14 cellular contexts compared by ENCODE assay signal in genomic region chr14:99754141-99755067, GRCh38. TPM values are rescaled to one million over a fixed set of nuclear protein-coding genes. Genes with fewer than 3 reads are reported as not detected.
A peak's percentile ranks its signal among the peaks of the same experiment; 100 is the strongest.
DNase-seq lines count a peak whose midpoint lies in the region; ATAC-seq, FAIRE-seq and TF ChIP-seq lines count a peak whose summit lies in the region.
"Had no signal": no experiment of that assay in that cellular context is flagged by ENCODE, and none has a peak within 500 bp of the region (broad histone marks: within the 10 kb centered on the region; RNA-seq: fewer than 3 reads in every experiment).

No MANE protein-coding gene starts in this region.

- H3K36me3 ChIP-seq in heart left ventricle: no peaks in the 10 kb centered on the region
- H3K36me3 ChIP-seq in transverse colon: no peaks in the 10 kb centered on the region
- H3K36me3 ChIP-seq in MM.1S (replicated peaks; ENCODE audit: insufficient read depth, low read length): no peaks in the 10 kb centered on the region
- H3K36me3 ChIP-seq: Peyer's patch had no signal

- POLR2A ChIA-PET in RWPE1 (lab: Yijun Ruan, JAX; ENCODE audit: low non-redundant PET): no interaction called here

- no peak for FAIRE-seq in GM12891 (lab: Jason Lieb, UNC)

- in situ Hi-C loops in transverse colon (cut with MboI; ENCODE audit: low pct_ligation_motif_present in 1 of 4, low pct_unique_long_range_greater_than_20kb in 1 of 4, low sequenced_read_pairs in 3 of 4): no loop called here

- H3K27me3 ChIP-seq in right cardiac atrium (ENCODE audit: control insufficient read depth, insufficient read depth) (no peaks in the 10 kb centered on the region), heart left ventricle (no peaks in the 10 kb centered on the region), transverse colon (peaks cover 7% of the 10 kb centered on the region), MM.1S (replicated peaks; ENCODE audit: insufficient read depth, low read length) (peaks cover 12% of the 10 kb centered on the region)
- H3K27me3 ChIP-seq: Peyer's patch had no signal

- CTCF ChIA-PET in RWPE1 (lab: Yijun Ruan, JAX): interaction anchor here (2.1 kb wide), 1 partner anchor 24 kb away, joined by 13 read pairs; no protein-coding TSS in a partner anchor

- DNase-seq in right cardiac atrium (peak in 2 of 3 donors; percentile 42 to 55), heart left ventricle (no peak), RWPE1 (ENCODE audit: low spot score) (peak; percentile 45), fibroblast of pulmonary artery (ENCODE audit: low read depth) (peak; percentile 40), transverse colon (no peak), GM12891 (ENCODE audit: insufficient read length, low spot score) (no peak), MM.1S (no peak)
- DNase-seq: activated CD4-positive, alpha-beta T cell treated with anti-CD3 and anti-CD28 coated beads, Interleukin-2, amount 10 ng/mL, durations not matched to agents 24 days and 14 days; Calu3; NCI-H1092 treated with DMSO at 0.1 percent for 48 hours; stimulated activated CD8-positive, alpha-beta memory T cell treated with anti-CD3 and anti-CD28 coated beads, Interleukin-4, amount 100 ng/mL, for 48 hours had no signal

- H3K4me2 ChIP-seq in MM.1S (ENCODE audit: low read depth, low read length): no peak overlapping the region

- H2AFZ ChIP-seq in MM.1S (ENCODE audit: low read length): no peak overlapping the region

- H3F3A ChIP-seq in MM.1S (ENCODE audit: insufficient read depth, low read length): no peaks in the 10 kb centered on the region

- TF ChIP-seq POLR2A in heart left ventricle (IDR thresholded peaks at IDR 0.05) (no peak), transverse colon (IDR thresholded peaks at IDR 0.05) (no peak), GM12891 (IDR thresholded peaks at IDR 0.05; ENCODE audit: low read depth, low read length) (no peak)

- no peak overlapping the region for H3K9ac ChIP-seq in MM.1S (ENCODE audit: low read length)

- no peak for TF ChIP-seq CTCF in heart left ventricle (IDR thresholded peaks at IDR 0.05)
- TF ChIP-seq CTCF in RWPE1 (conservative IDR thresholded peaks at IDR 0.05; ENCODE audit: low read depth): no peak
- no peak for TF ChIP-seq CTCF in fibroblast of pulmonary artery (IDR thresholded peaks at IDR 0.05; ENCODE audit: low read length, missing control alignments)
- TF ChIP-seq CTCF in transverse colon (IDR thresholded peaks at IDR 0.05): no peak
- TF ChIP-seq CTCF in MM.1S (IDR thresholded peaks at IDR 0.05; ENCODE audit: low read length): no peak

- no peak for TF ChIP-seq EP300 in transverse colon (IDR thresholded peaks at IDR 0.05; ENCODE audit: low read depth)

- H3K79me2 ChIP-seq in MM.1S (ENCODE audit: low read length): no peaks in the 10 kb centered on the region

- 77% methylated on average over 24 of the region's 24 CpGs for WGBS in right cardiac atrium
- WGBS in heart left ventricle, 4 donors: 82 to 87% (median 84%) methylated on average over 16 to 24 of the region's 24 CpGs
- WGBS in transverse colon (ENCODE audit: low coverage in 1 of 2), 2 donors: 39 to 70% methylated on average over 2 to 24 of the region's 24 CpGs

- H3K9me3 ChIP-seq in right cardiac atrium (ENCODE audit: control insufficient read depth, low read length) (no peaks in the 10 kb centered on the region), heart left ventricle (no peaks in the 10 kb centered on the region), transverse colon (no peaks in the 10 kb centered on the region), MM.1S (replicated peaks; ENCODE audit: insufficient read depth, low read length) (no peaks in the 10 kb centered on the region)
- H3K9me3 ChIP-seq: Peyer's patch had no signal

- ATAC-seq in right cardiac atrium (no peak), heart left ventricle (no peak), GM18519 (IDR thresholded peaks at IDR 0.05; ENCODE audit: low FRiP score, unreplicated experiment) (no peak)
- ATAC-seq: left lobe of liver had no signal

- H3K4me3 ChIP-seq in right cardiac atrium (ENCODE audit: low read length) (no peak overlapping the region), heart left ventricle (no peak overlapping the region), fibroblast of pulmonary artery (replicated peaks; ENCODE audit: low read depth, low read length) (no peak overlapping the region), transverse colon (no peak overlapping the region), MM.1S (ENCODE audit: low read length) (no peak overlapping the region)
- H3K4me3 ChIP-seq: Peyer's patch had no signal

- H3K4me1 ChIP-seq in right cardiac atrium (ENCODE audit: control insufficient read depth, insufficient read depth, low read length): peaks cover 22% of the 10 kb centered on the region
- H3K4me1 ChIP-seq in heart left ventricle: peaks cover 17 to 84% (median 54%) of the 10 kb centered on the region in 12 donors
- peaks cover 33 to 66% (median 49%) of the 10 kb centered on the region in 4 donors for H3K4me1 ChIP-seq in transverse colon
- no peaks in the 10 kb centered on the region for H3K4me1 ChIP-seq in MM.1S (ENCODE audit: low read length)

- no peak overlapping the region for H3K27ac ChIP-seq in right cardiac atrium (ENCODE audit: low read length)
- H3K27ac ChIP-seq in heart left ventricle: peak overlapping the region in 5 of 12 donors; percentile 20 to 77 (median 47)
- H3K27ac ChIP-seq in RWPE1: peak overlapping the region; percentile 52
- peak overlapping the region; percentile 78 to 83 (median 80) for H3K27ac ChIP-seq in transverse colon
- no peak overlapping the region for H3K27ac ChIP-seq in MM.1S (ENCODE audit: low read length)

- H4K20me1 ChIP-seq in MM.1S (ENCODE audit: insufficient read depth, low read length): no peaks in the 10 kb centered on the region

- intact Hi-C loops in right cardiac atrium (cut with DNase I) (loop anchor here in 1 of 4 donors (5.0 kb wide), 1 partner anchor 38 kb away; the partner anchor contains the start of gene EML1), heart left ventricle (cut with DNase I) (loop anchor here in 1 of 10 donors (5.0 kb wide), 1 partner anchor 38 kb away; the partner anchor contains the start of gene EML1), transverse colon (cut with DNase I; ENCODE audit: low total_unique reads) (loop anchor here (5.0 kb wide), 1 partner anchor 33 kb away; no protein-coding TSS in a partner anchor)

- H3K9me2 ChIP-seq in MM.1S (replicated peaks; ENCODE audit: insufficient read depth, low read length): no peaks in the 10 kb centered on the region

TF ChIP-seq in GM12891, 5 proteins besides CTCF, POLR2A, EP300 and RAD21:
- TF ChIP-seq POU2F2 (IDR thresholded peaks at IDR 0.05; ENCODE audit: low read depth, low read length): no peak
- no peak for TF ChIP-seq SPI1 (IDR thresholded peaks at IDR 0.05; ENCODE audit: low read depth, low read length)
- TF ChIP-seq POLR2AphosphoS5 (IDR thresholded peaks at IDR 0.05; ENCODE audit: low read depth, low read length): no peak
- no peak for TF ChIP-seq TAF1 (IDR thresholded peaks at IDR 0.05; ENCODE audit: low read depth, low read length)
- no peak for TF ChIP-seq PAX5 (IDR thresholded peaks at IDR 0.05; ENCODE audit: insufficient read depth, low read length, severe bottlenecking)

RNA-seq across cellular contexts. Expression of gene EML1, which starts 38.8 kb away (rescaled TPM):
- total RNA-seq in right cardiac atrium: 10 to 100 TPM; 32.5 to 39.1 (median 34.8) TPM
- polyA plus RNA-seq in right cardiac atrium: 11.2 TPM
- 10 to 100 TPM; 26.4 to 49.7 (median 41.5) TPM for total RNA-seq in heart left ventricle
- 10 to 100 TPM in 1 of 2 donors, 1 to 10 TPM in 1; 7.4 to 18.2 TPM for polyA plus RNA-seq in heart left ventricle
- total RNA-seq in transverse colon: 10 to 100 TPM; 16.8 to 59.5 (median 21.9) TPM
- not detected for polyA plus RNA-seq in GM12891 (2012; ENCODE audit: low read depth, missing spikeins)

Comparison
In these comparisons a context has a peak if more than half of its experiments do, and no peak if none do; other contexts are left out.
1. DNase-seq: peak in right cardiac atrium (2 of 3), RWPE1 (single experiment) and fibroblast of pulmonary artery (single experiment); none in heart left ventricle (0 of 5), transverse colon (single experiment), GM12891 (single experiment) and MM.1S (single experiment).
2. H3K27ac ChIP-seq: peak in RWPE1 (single experiment) and transverse colon (4 of 4); none in right cardiac atrium (single experiment) and MM.1S (single experiment).